8 cellular contexts compared by ENCODE assay signal in the genomic region with DNA sequence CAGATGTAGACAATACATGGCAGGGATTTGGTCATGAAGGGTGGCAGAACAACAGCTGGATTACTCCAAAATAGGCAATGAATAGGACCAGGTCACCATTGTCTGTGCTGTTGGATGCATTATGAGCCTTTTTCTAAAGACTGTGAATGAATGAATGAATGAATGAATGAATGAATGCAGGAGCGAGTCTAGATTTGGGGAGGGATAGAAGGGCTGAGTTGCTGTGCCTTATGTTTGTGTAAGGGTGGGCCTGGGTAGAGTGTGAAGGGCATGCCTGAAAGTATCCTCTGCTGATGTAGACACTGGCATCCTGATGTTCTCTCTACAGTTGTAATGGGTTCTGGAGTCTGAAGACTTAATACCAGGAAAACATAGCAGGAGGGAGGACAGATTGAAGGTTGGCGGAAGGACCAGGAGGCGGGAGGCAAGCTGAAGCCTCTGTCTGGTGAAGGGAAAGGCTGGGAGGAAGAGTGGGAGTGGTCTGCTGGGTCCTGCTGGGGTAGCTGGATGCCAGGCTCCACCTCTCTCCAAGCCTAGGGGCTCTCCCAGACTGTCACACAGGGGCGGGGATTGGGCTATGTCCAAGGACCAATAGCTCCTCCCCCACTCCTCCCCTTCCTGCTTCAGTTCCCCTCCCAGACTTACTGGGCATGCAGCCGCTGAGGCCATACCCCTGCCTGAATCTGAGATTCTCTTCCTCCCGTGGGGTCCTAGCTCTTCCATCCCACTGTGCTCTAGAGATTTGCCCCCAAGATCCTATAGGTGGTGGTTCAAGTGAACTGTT. TPM values are rescaled to one million over a fixed set of nuclear protein-coding genes. Genes with fewer than 3 reads are reported as not detected.
A peak's percentile ranks its signal among the peaks of the same experiment; 100 is the strongest.
DNase-seq lines count a peak whose midpoint lies in the region; ATAC-seq, FAIRE-seq and TF ChIP-seq lines count a peak whose summit lies in the region.

No MANE protein-coding gene starts in this region.

- peak overlapping the region; percentile 4 for H4K8ac ChIP-seq in mesenchymal stem cell (ENCODE audit: low read length)

- peak in 1 of 2 donors; percentile 48 for TF ChIP-seq POLR2A in Peyer's patch (IDR thresholded peaks at IDR 0.05)

- TF ChIP-seq CTCF in Peyer's patch (IDR thresholded peaks at IDR 0.05) (no peak), epithelial cell of esophagus (IDR thresholded peaks at IDR 0.05; ENCODE audit: insufficient read depth, low read depth, low read length, missing control alignments) (no peak)

- H3K4ac ChIP-seq in mesenchymal stem cell (ENCODE audit: low read depth in 1 of 2, low read length in 2 of 2), result no peak overlapping the region

- no peak overlapping the region for H2AK5ac ChIP-seq in mesenchymal stem cell (ENCODE audit: low read length, severe bottlenecking)

- ATAC-seq in HG03457 (IDR thresholded peaks at IDR 0.05; ENCODE audit: unreplicated experiment) (peak; percentile 49), GM21528 (IDR thresholded peaks at IDR 0.05; ENCODE audit: low FRiP score, unreplicated experiment) (no peak)

- H3K79me1 ChIP-seq in mesenchymal stem cell (replicated peaks; ENCODE audit: low read length, poor library complexity, severe bottlenecking), result peaks cover 30% of the 10 kb centered on the region

- H3K4me3 ChIP-seq in Peyer's patch (peak overlapping the region in 2 of 4 donors; percentile 3 to 20), epithelial cell of esophagus (ENCODE audit: low read length) (no peak overlapping the region), mesenchymal stem cell (ENCODE audit: insufficient read depth in 1 of 2, low read depth in 1 of 2, low read length in 2 of 2) (no peak overlapping the region)

- peak; percentile 86 for FAIRE-seq in GM19239 (lab: Jason Lieb, UNC)

- no peak overlapping the region for H2BK15ac ChIP-seq in mesenchymal stem cell (ENCODE audit: low read depth, poor library complexity, severe bottlenecking)

- H2BK120ac ChIP-seq in mesenchymal stem cell (ENCODE audit: low read depth, low read length), result no peak overlapping the region

- H3K27me3 ChIP-seq in Peyer's patch, result no peaks in the 10 kb centered on the region
- no peaks in the 10 kb centered on the region for H3K27me3 ChIP-seq in mesenchymal stem cell (ENCODE audit: control insufficient read depth in 1 of 2, insufficient read depth in 1 of 2, low read length in 2 of 2)

- H3K4me2 ChIP-seq in mesenchymal stem cell (ENCODE audit: low read length, poor library complexity, severe bottlenecking), result no peak overlapping the region

- no peak overlapping the region for H2BK5ac ChIP-seq in mesenchymal stem cell (ENCODE audit: low read depth, low read length, poor library complexity, severe bottlenecking)

- H3K9ac ChIP-seq in mesenchymal stem cell (ENCODE audit: low read length), result no peak overlapping the region

- H4K91ac ChIP-seq in mesenchymal stem cell (ENCODE audit: low read length), result no peak overlapping the region

- H3K9me3 ChIP-seq in Peyer's patch (no peaks in the 10 kb centered on the region), mesenchymal stem cell (ENCODE audit: control insufficient read depth, low read length) (no peaks in the 10 kb centered on the region)

- H3K36me3 ChIP-seq in Peyer's patch (peaks cover 0 to 18% (median 0%) of the 10 kb centered on the region in 3 donors), mesenchymal stem cell (ENCODE audit: control insufficient read depth in 1 of 2, insufficient read depth in 2 of 2, low read depth in 1 of 2, low read length in 2 of 2) (peaks cover 11 to 39% of the 10 kb centered on the region in 2 experiments)

- DNase-seq in C1 segment of cervical spinal cord (lab: John Stamatoyannopoulos, UW) (peak in 13 of 14 donors; percentile 7 to 85 (median 71)), GM19239 (ENCODE audit: insufficient read length, low spot score) (peak; percentile 72), Peyer's patch (peak; percentile 44 to 89 (median 85)), epithelial cell of esophagus (ENCODE audit: low read depth) (peak; percentile 83), mesenchymal stem cell (peak; percentile 96), ureter (ENCODE audit: low spot score) (peak; percentile 92)

- H3K14ac ChIP-seq in mesenchymal stem cell (ENCODE audit: low read length in 2 of 2), result no peak overlapping the region

- no peak overlapping the region for H2AFZ ChIP-seq in mesenchymal stem cell (ENCODE audit: low read depth, low read length)

- H3K4me1 ChIP-seq in Peyer's patch, result peaks cover 0 to 43% (median 7%) of the 10 kb centered on the region in 4 donors
- H3K4me1 ChIP-seq in mesenchymal stem cell (ENCODE audit: control insufficient read depth, insufficient read depth, low read depth, low read length), result peaks cover 8% of the 10 kb centered on the region

- 26% methylated on average over 6 of the region's 6 CpGs for WGBS in mesenchymal stem cell

- H3K18ac ChIP-seq in mesenchymal stem cell (ENCODE audit: low read depth in 1 of 2, low read length in 2 of 2), result peak overlapping the region in 1 of 2 experiments; percentile 37

- H3K23ac ChIP-seq in mesenchymal stem cell (ENCODE audit: low read length in 2 of 2), result no peak overlapping the region

- H3K27ac ChIP-seq in Peyer's patch, result peak overlapping the region in 3 of 4 donors; percentile 50 to 88 (median 83)
- H3K27ac ChIP-seq in mesenchymal stem cell (ENCODE audit: low read length, poor library complexity, severe bottlenecking), result peak overlapping the region; percentile 13

- H2BK12ac ChIP-seq in mesenchymal stem cell (ENCODE audit: low read length in 2 of 2), result no peak overlapping the region

RNA-seq across cellular contexts. Expression of a gene that starts 4.8 kb away (rescaled TPM):
- total RNA-seq in Peyer's patch (100 to 1,000 TPM in 3 of 4 donors, 10 to 100 TPM in 1; 21.5 to 159 (median 123) TPM), ureter (21.1 TPM)
- polyA plus RNA-seq in mesenchymal stem cell (2013, experiment 1 of 2), result 16.3 TPM
- polyA plus RNA-seq in mesenchymal stem cell (2013, experiment 2 of 2), result 14.9 TPM

RNA-seq across cellular contexts. Expression of a gene that starts 12.2 kb away (rescaled TPM):
- total RNA-seq in Peyer's patch, result 100 to 1,000 TPM; 104 to 140 (median 133) TPM
- polyA plus RNA-seq in mesenchymal stem cell (2013, experiment 1 of 2), result 47.6 TPM
- 46.2 TPM for polyA plus RNA-seq in mesenchymal stem cell (2013, experiment 2 of 2)
- total RNA-seq in ureter, result 49.3 TPM

RNA-seq across cellular contexts. Expression of a gene that starts 12.4 kb away (rescaled TPM):
- total RNA-seq in Peyer's patch (10 to 100 TPM; 57.1 to 73.3 (median 66.6) TPM), ureter (48.3 TPM)
- 44.6 TPM for polyA plus RNA-seq in mesenchymal stem cell (2013, experiment 1 of 2)
- 48.4 TPM for polyA plus RNA-seq in mesenchymal stem cell (2013, experiment 2 of 2)

RNA-seq across cellular contexts. Expression of a gene that starts 28.1 kb away (rescaled TPM):
- total RNA-seq in Peyer's patch (10 to 100 TPM in 1 of 4 donors, 1 to 10 TPM in 2, not detected in 1; 2.2 to 10.1 (median 5.3) TPM), ureter (1.2 TPM)
- 0.43 TPM for polyA plus RNA-seq in mesenchymal stem cell (2013, experiment 1 of 2)
- polyA plus RNA-seq in mesenchymal stem cell (2013, experiment 2 of 2), result 0.41 TPM

RNA-seq across cellular contexts. Expression of a gene that starts 28.2 kb away (rescaled TPM):
- 10 to 100 TPM; 23.5 to 64.4 (median 52.0) TPM for total RNA-seq in Peyer's patch
- 1.4 TPM for polyA plus RNA-seq in mesenchymal stem cell (2013, experiment 1 of 2)
- polyA plus RNA-seq in mesenchymal stem cell (2013, experiment 2 of 2), result 1.4 TPM
- total RNA-seq in ureter, result 24.2 TPM
